17 cellular contexts compared by ENCODE assay signal in the genomic region with DNA sequence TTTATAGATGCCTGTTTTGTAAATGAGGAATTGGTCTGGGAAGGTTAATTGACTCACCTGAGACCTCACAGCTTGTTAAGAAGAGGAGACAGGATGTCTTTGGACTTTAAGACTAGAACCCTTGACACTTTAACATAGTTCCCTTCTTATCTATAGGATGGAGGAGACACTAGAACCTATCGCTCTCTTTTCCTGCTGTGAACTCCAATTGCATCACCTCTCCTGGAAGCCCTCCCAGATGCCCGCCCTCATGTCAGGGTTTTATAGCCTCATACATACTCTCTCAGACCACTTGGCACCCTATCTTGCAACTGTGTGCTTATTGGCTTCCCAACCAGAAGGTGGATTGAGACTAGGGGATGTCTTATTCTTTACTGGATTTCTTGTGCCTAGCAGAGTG. TPM values are rescaled to one million over a fixed set of nuclear protein-coding genes. Genes with fewer than 3 reads are reported as not detected.
DNase-seq lines count a peak whose midpoint lies in the region; ATAC-seq and TF ChIP-seq lines count a peak whose summit lies in the region.
"Had no signal": no experiment of that assay in that cellular context is flagged by ENCODE, and none has a peak within 500 bp of the region (broad histone marks: within the 10 kb centered on the region; RNA-seq: fewer than 3 reads in every experiment).

No MANE protein-coding gene starts in this region.

- H4K5ac ChIP-seq in IMR-90 (ENCODE audit: low read depth, low read length): no peak overlapping the region

- H2BK20ac ChIP-seq in IMR-90 (ENCODE audit: low read depth, low read length): no peak overlapping the region

- H3K36me3 ChIP-seq in IMR-90 (ENCODE audit: control insufficient read depth, insufficient read depth, low read length) (no peaks in the 10 kb centered on the region; the same call in 1 of the 2 replicates), sigmoid colon (no peaks in the 10 kb centered on the region)
- H3K36me3 ChIP-seq: Peyer's patch had no signal

- TF ChIP-seq RAD21 in IMR-90 (IDR thresholded peaks at IDR 0.05; ENCODE audit: low read length): no peak

- no peak overlapping the region for H2BK120ac ChIP-seq in IMR-90 (ENCODE audit: low read depth, low read length)

- H3K4me1 ChIP-seq in IMR-90 (ENCODE audit: control insufficient read depth, insufficient read depth, low read length) (peaks cover 3% of the 10 kb centered on the region), sigmoid colon (peaks cover 0 to 59% (median 42%) of the 10 kb centered on the region in 4 donors)

- H3K4ac ChIP-seq in IMR-90 (ENCODE audit: low read depth, low read length): no peak overlapping the region

- dilution Hi-C loops in IMR-90 (cut with HindIII; ENCODE audit: low sequenced_read_pairs, unreplicated experiment): no loop called here

- POLR2A ChIA-PET in IMR-90 (lab: Charles Lee; ENCODE audit: unreplicated experiment): no interaction called here

- H4K20me1 ChIP-seq in IMR-90 (ENCODE audit: insufficient read depth, low read length): peaks cover 18% of the 10 kb centered on the region

- CTCF ChIA-PET in IMR-90 (lab: Yijun Ruan, JAX): no interaction called here

- TF ChIP-seq CTCF in IMR-90 (conservative IDR thresholded peaks at IDR 0.05; ENCODE audit: low read depth, low read length) (no peak), dorsolateral prefrontal cortex (IDR thresholded peaks at IDR 0.05 in 54 of 56, conservative IDR thresholded peaks at IDR 0.05 in 2 of 56; ENCODE audit: low read depth in 1 of 56, partially characterized antibody in 56 of 56) (no peak), sigmoid colon (IDR thresholded peaks at IDR 0.05) (no peak)

- H4K91ac ChIP-seq in IMR-90 (ENCODE audit: insufficient read depth, low read depth, low read length): no peak overlapping the region

- H3K9me3 ChIP-seq in IMR-90 (ENCODE audit: control insufficient read depth, insufficient read depth, low read length): no peaks in the 10 kb centered on the region
- no peaks in the 10 kb centered on the region for H3K9me3 ChIP-seq in sigmoid colon
- H3K9me3 ChIP-seq: Peyer's patch had no signal

- no peak overlapping the region for H3K4me2 ChIP-seq in IMR-90 (ENCODE audit: low read depth, low read length)

- no TSS peak for BruUV-seq in IMR-90 (replicated peaks; lab: Mats Ljungman, UMichigan)

- no peak overlapping the region for H3K23ac ChIP-seq in IMR-90 (ENCODE audit: low read depth, low read length)

- TF ChIP-seq POLR2A in IMR-90 (IDR thresholded peaks at IDR 0.05; ENCODE audit: low read depth, low read length) (no peak), sigmoid colon (IDR thresholded peaks at IDR 0.05) (no peak)

- H3K4me3 ChIP-seq in IMR-90 (ENCODE audit: insufficient read depth, low read depth, low read length): no peak overlapping the region
- H3K4me3 ChIP-seq in dorsolateral prefrontal cortex: no peak overlapping the region
- H3K4me3 ChIP-seq in sigmoid colon: no peak overlapping the region
- H3K4me3 ChIP-seq: BLaER1 treated with 17β-estradiol and CSF1 and Interleukin-3, amounts not matched to agents 10 nM and 100 nM; Peyer's patch; SJSA1 had no signal

- no peak overlapping the region for H2BK5ac ChIP-seq in IMR-90 (ENCODE audit: low read depth, low read length, poor library complexity, severe bottlenecking)

- H2AFZ ChIP-seq in IMR-90 (replicated peaks; ENCODE audit: low read length, poor library complexity): no peak overlapping the region

- H3K79me1 ChIP-seq in IMR-90 (ENCODE audit: low read depth in 1 of 2, low read length in 2 of 2): peaks cover 0 to 7% of the 10 kb centered on the region in 2 experiments; a peak in 1 of 4 replicates

- H3K14ac ChIP-seq in IMR-90 (replicated peaks; ENCODE audit: low read depth, low read length): no peak overlapping the region

- H2BK15ac ChIP-seq in IMR-90 (ENCODE audit: low read depth, low read length): no peak overlapping the region

- 0 out of 2 replicates have a peak, but pooled peaks cover 5% of the 10 kb centered on the region for H3K9me1 ChIP-seq in IMR-90 (ENCODE audit: insufficient read depth, low read length)

- no peak overlapping the region for H3K18ac ChIP-seq in IMR-90 (ENCODE audit: low read depth, low read length)

- H3K27me3 ChIP-seq in IMR-90 (ENCODE audit: control insufficient read depth, insufficient read depth, low read length) (no peaks in the 10 kb centered on the region; the same call in 1 of the 2 replicates), dorsolateral prefrontal cortex (no peaks in the 10 kb centered on the region), sigmoid colon (no peaks in the 10 kb centered on the region)
- H3K27me3 ChIP-seq: Peyer's patch had no signal

- no peak overlapping the region for H3K56ac ChIP-seq in IMR-90 (ENCODE audit: extremely low read depth, insufficient read depth, low read length)

- no peak overlapping the region for H2AK5ac ChIP-seq in IMR-90 (ENCODE audit: low read depth, low read length)

- H3K9ac ChIP-seq in IMR-90 (ENCODE audit: low read depth, low read length): no peak overlapping the region
- H3K9ac ChIP-seq: BLaER1 treated with 17β-estradiol and CSF1 and Interleukin-3, amounts not matched to agents 10 nM and 100 nM had no signal

- no peak overlapping the region for H4K8ac ChIP-seq in IMR-90 (ENCODE audit: low read depth in 2 of 2, low read length in 2 of 2)

- H3K27ac ChIP-seq in IMR-90 (ENCODE audit: insufficient read depth, low read length): no peak overlapping the region
- H3K27ac ChIP-seq in dorsolateral prefrontal cortex: peak overlapping the region in 32 of 59 donors; percentile 5 to 100 (median 100)
- peak overlapping the region in 3 of 4 donors; percentile 100 for H3K27ac ChIP-seq in sigmoid colon
- H3K27ac ChIP-seq: BLaER1 treated with 17β-estradiol and CSF1 and Interleukin-3, amounts not matched to agents 10 nM and 100 nM; Peyer's patch; SJSA1 had no signal

- no peak for ATAC-seq in IMR-90 (ENCODE audit: low read depth)
- ATAC-seq in HG02678 (IDR thresholded peaks at IDR 0.05; ENCODE audit: unreplicated experiment): no peak
- ATAC-seq in HG02642 (IDR thresholded peaks at IDR 0.05; ENCODE audit: poor library complexity, unreplicated experiment): no peak

- no CpG with 5 or more reads among the region's 2 CpGs for WGBS in IMR-90 (ENCODE audit: extremely low coverage in 2 of 2, insufficient read length in 1 of 2), 2 experiments
- 43 to 81% methylated on average over 2 of the region's 2 CpGs for WGBS in sigmoid colon, 2 donors

- TF ChIP-seq EP300 in sigmoid colon (IDR thresholded peaks at IDR 0.05): no peak

- DNase-seq in IMR-90: no peak
- peak; percentile 29 for DNase-seq in NCI-H2029 treated with DMSO at 0.1 percent for 48 hours (lab: John Stamatoyannopoulos, UW)
- no peak for DNase-seq in dorsolateral prefrontal cortex
- DNase-seq in sigmoid colon: no peak
- DNase-seq in LoVo (ENCODE audit: low spot score): no peak
- DNase-seq: CD8-positive, alpha-beta memory T cell; DMS79; H7; Kasumi-1; NCI-H1105 treated with DMSO at 0.1 percent for 48 hours; NCI-H1694 treated with DMSO at 0.1 percent for 48 hours; NCI-H526 treated with DMSO at 0.1 percent for 48 hours; Peyer's patch had no signal

- in situ Hi-C loops in IMR-90 (cut with MboI; ENCODE audit: low sequenced_read_pairs): loop anchor here (10.0 kb wide), 1 partner anchor 46 kb away; no protein-coding TSS in a partner anchor

- no peak overlapping the region for H2AK9ac ChIP-seq in IMR-90 (replicated peaks; ENCODE audit: low read depth, low read length, poor library complexity)

- intact Hi-C loops in IMR-90 (cut with micrococcal nuclease) (no loop called here), dorsolateral prefrontal cortex (cut with DNase I) (no loop called here), sigmoid colon (cut with DNase I) (no loop called here)

TF ChIP-seq in IMR-90, 13 proteins besides CTCF, POLR2A, EP300 and RAD21:
- TF ChIP-seq CEBPB (IDR thresholded peaks at IDR 0.05; ENCODE audit: low read depth, low read length) (0 out of 2 replicates have a peak, but pooled peaks have one; percentile 20), SMC3 (IDR thresholded peaks at IDR 0.05; ENCODE audit: low read depth, low read length) (no peak)

RNA-seq across cellular contexts. Expression of gene CTDSP2, which starts 2.5 kb away (rescaled TPM):
- 79.4 and 114 TPM in 2 replicates for total RNA-seq in IMR-90 (2012; rRNA removed)
- polyA plus RNA-seq in IMR-90 (2012; rRNA removed): 150 and 156 TPM in 2 replicates
- polyA plus RNA-seq in IMR-90 (2012; cell fraction: cytosol; rRNA removed): 134 and 187 TPM in 2 replicates
- polyA plus RNA-seq in IMR-90 (2012; cell fraction: nucleus; rRNA removed; ENCODE audit: low replicate concordance): 152 and 213 TPM in 2 replicates
- total RNA-seq in dorsolateral prefrontal cortex: 100 to 1,000 TPM in 102 of 120 experiments, 10 to 100 TPM in 18; 77.9 to 209 (median 117) TPM
- 100 to 1,000 TPM; 121 to 183 (median 135) TPM for total RNA-seq in sigmoid colon
- 100 to 1,000 TPM in 2 of 3 donors, 10 to 100 TPM in 1; 85.3 to 122 (median 105) TPM for polyA plus RNA-seq in sigmoid colon

RNA-seq across cellular contexts. Expression of gene AVIL, which starts 30.5 kb away (rescaled TPM):
- total RNA-seq in IMR-90 (2012; rRNA removed): 1.1 and 1.3 TPM in 2 replicates
- polyA plus RNA-seq in IMR-90 (2012; rRNA removed): 2.1 and 2.5 TPM in 2 replicates
- 0.37 and 0.42 TPM in 2 replicates for polyA plus RNA-seq in IMR-90 (2012; cell fraction: cytosol; rRNA removed)
- polyA plus RNA-seq in IMR-90 (2012; cell fraction: nucleus; rRNA removed; ENCODE audit: low replicate concordance): 8.3 and 25.0 TPM in 2 replicates
- 10 to 100 TPM in 35 of 120 experiments, 1 to 10 TPM in 85; 2.1 to 25.8 (median 7.4) TPM for total RNA-seq in dorsolateral prefrontal cortex
- total RNA-seq in sigmoid colon: 10 to 100 TPM in 1 of 4 donors, 1 to 10 TPM in 3; 2.1 to 12.2 (median 5.1) TPM
- polyA plus RNA-seq in sigmoid colon: 10 to 100 TPM in 1 of 3 donors, 1 to 10 TPM in 2; 6.2 to 11.4 (median 8.3) TPM
